ENCODE assay signal across 8 cellular contexts in genomic region chr1:161611868-161612321, GRCh38. TPM values are rescaled to one million over a fixed set of nuclear protein-coding genes. Genes with fewer than 3 reads are reported as not detected.
DNase-seq lines count a peak whose midpoint lies in the region; TF ChIP-seq lines count a peak whose summit lies in the region.
"Not testable (repeated sequence)": the region's sequence is repeated elsewhere in the genome, so short reads cannot be mapped to it uniquely, and the experiment has no call there.

No MANE protein-coding gene starts in this region.

- H3K9me3 ChIP-seq in PC-9 (ENCODE audit: insufficient read depth, low read depth): not testable (repeated sequence)

- not testable (repeated sequence) for TF ChIP-seq CTCF in GM13976 (IDR thresholded peaks at IDR 0.05; ENCODE audit: borderline replicate concordance, control extremely low read depth, extremely low read depth, insufficient read depth, missing control alignments); PC-9 (conservative IDR thresholded peaks at IDR 0.05); epithelial cell of esophagus (IDR thresholded peaks at IDR 0.05; ENCODE audit: insufficient read depth, low read depth, low read length, missing control alignments)

- H3K9me3 Mint-ChIP-seq in activated T-helper 2 cell treated with anti-CD3 and anti-CD28 coated beads, Interferon-gamma antibody, Interleukin-2, Interleukin-4, amounts not matched to agents 10 μg/mL and 5 μg/mL and 100 μg/mL, durations not matched to agents 14 hours and 24 hours and 36 hours: not testable (repeated sequence)

- H2AFZ ChIP-seq in PC-9: peak overlapping the region; percentile 82

- not testable (repeated sequence) for H3K27me3 ChIP-seq in PC-9 (ENCODE audit: insufficient read depth, low read depth); layer of hippocampus (ENCODE audit: control insufficient read depth, insufficient read depth, low read length)

- in situ Hi-C loops in GM13976 (cut with MboI; ENCODE audit: low sequenced_read_pairs, unreplicated experiment): not testable (repeated sequence)

- peaks cover 11% of the 10 kb centered on the region for H3F3A ChIP-seq in PC-9 (ENCODE audit: insufficient read depth, low read depth)

- H3K36me3 Mint-ChIP-seq in activated T-helper 2 cell treated with anti-CD3 and anti-CD28 coated beads, Interferon-gamma antibody, Interleukin-2, Interleukin-4, amounts not matched to agents 10 μg/mL and 5 μg/mL and 100 μg/mL, durations not matched to agents 14 hours and 24 hours and 36 hours (ENCODE audit: low read depth): not testable (repeated sequence)

- H3K4me2 ChIP-seq in PC-9: peak overlapping the region; percentile 73

- peak overlapping the region; percentile 90 for H3K4me3 Mint-ChIP-seq in activated T-helper 2 cell treated with anti-CD3 and anti-CD28 coated beads, Interferon-gamma antibody, Interleukin-2, Interleukin-4, amounts not matched to agents 10 μg/mL and 5 μg/mL and 100 μg/mL, durations not matched to agents 14 hours and 24 hours and 36 hours (ENCODE audit: low read depth)

- H3K4me3 ChIP-seq in Jurkat, Clone E6-1 (ENCODE audit: low read length): peak overlapping the region; percentile 62
- H3K4me3 ChIP-seq in PC-9 (peak overlapping the region; percentile 71), epithelial cell of esophagus (ENCODE audit: low read length) (peak overlapping the region; percentile 54)

- H3K36me3 ChIP-seq in PC-9 (ENCODE audit: low read depth): not testable (repeated sequence)

- not testable (repeated sequence) for H4K20me1 ChIP-seq in PC-9 (ENCODE audit: insufficient read depth)

- H3K9me2 ChIP-seq in PC-9 (ENCODE audit: insufficient read depth): not testable (repeated sequence)

- H3K27ac Mint-ChIP-seq in activated T-helper 2 cell treated with anti-CD3 and anti-CD28 coated beads, Interferon-gamma antibody, Interleukin-2, Interleukin-4, amounts not matched to agents 10 μg/mL and 5 μg/mL and 100 μg/mL, durations not matched to agents 14 hours and 24 hours and 36 hours: peak overlapping the region; percentile 89

- CTCF ChIA-PET in PC-9 (lab: Charles Lee): interaction anchor here (0.7 kb wide), 2 partner anchors 230 to 387 kb away, joined by 4 to 6 read pairs; no protein-coding TSS in a partner anchor

- H3K4me1 Mint-ChIP-seq in activated T-helper 2 cell treated with anti-CD3 and anti-CD28 coated beads, Interferon-gamma antibody, Interleukin-2, Interleukin-4, amounts not matched to agents 10 μg/mL and 5 μg/mL and 100 μg/mL, durations not matched to agents 14 hours and 24 hours and 36 hours (ENCODE audit: low read depth): peaks cover 23% of the 10 kb centered on the region

- POLR2A ChIA-PET in PC-9 (lab: Charles Lee; ENCODE audit: unreplicated experiment): not testable (repeated sequence)

- H3K4me1 ChIP-seq in PC-9 (replicated peaks; ENCODE audit: insufficient read depth): not testable (repeated sequence)

- peak overlapping the region; percentile 49 for H3K27ac ChIP-seq in PC-9
- H3K27ac ChIP-seq in layer of hippocampus (ENCODE audit: low read depth, low read length): peak overlapping the region; percentile 57

- H3K27me3 Mint-ChIP-seq in activated T-helper 2 cell treated with anti-CD3 and anti-CD28 coated beads, Interferon-gamma antibody, Interleukin-2, Interleukin-4, amounts not matched to agents 10 μg/mL and 5 μg/mL and 100 μg/mL, durations not matched to agents 14 hours and 24 hours and 36 hours (ENCODE audit: low read depth): peaks cover 15% of the 10 kb centered on the region

- DNase-seq in A172 (ENCODE audit: low spot score): peak; percentile 49
- DNase-seq in GM13976 (ENCODE audit: low spot score): peak; percentile 21
- peak; percentile 23 for DNase-seq in Jurkat, Clone E6-1 (ENCODE audit: low read depth, low spot score)
- DNase-seq in PC-9: peak in 1 of 2 experiments; percentile 52
- not testable (repeated sequence) for DNase-seq in activated T-helper 2 cell treated with anti-CD3 and anti-CD28 coated beads, Interferon-gamma antibody, Interleukin-2, Interleukin-4, amounts not matched to agents 10 μg/mL and 5 μg/mL and 100 μg/mL, durations not matched to agents 14 hours and 24 hours and 36 hours (ENCODE audit: low spot score)
- DNase-seq in epithelial cell of esophagus (ENCODE audit: low read depth): peak; percentile 45
- peak; percentile 51 for DNase-seq in renal cortical epithelial cell (ENCODE audit: low read depth)

- TSS peak; percentile 93 for BruUV-seq in PC-9 (replicated peaks; lab: Mats Ljungman, UMichigan)

- intact Hi-C loops in PC-9 (cut with micrococcal nuclease; ENCODE audit: unreplicated experiment): loop anchor here (1.0 to 5.0 kb wide), 4 partner anchors 9 to 215 kb away; no protein-coding TSS in a partner anchor
- intact Hi-C loops in activated T-helper 2 cell treated with anti-CD3 and anti-CD28 coated beads, Interferon-gamma antibody, Interleukin-2, Interleukin-4, amounts not matched to agents 10 μg/mL and 5 μg/mL and 100 μg/mL, durations not matched to agents 14 hours and 24 hours and 36 hours (cut with micrococcal nuclease): loop anchor here (1.0 to 5.0 kb wide), 3 partner anchors 9 to 80 kb away; no protein-coding TSS in a partner anchor

- not testable (repeated sequence) for H3K79me2 ChIP-seq in PC-9 (ENCODE audit: low read depth)

RNA-seq across cellular contexts. Expression of gene FCGR3B, which starts 19.1 kb away (rescaled TPM):
- total RNA-seq in A172 (2014; rRNA removed; shearing (Covaris generic)): not detected in 2 replicates
- polyA plus RNA-seq in Jurkat, Clone E6-1 (2012; ENCODE audit: insufficient read depth, insufficient read length): not detected
- total RNA-seq in PC-9 (2021): not detected in 2 replicates
- total RNA-seq in activated T-helper 2 cell treated with anti-CD3 and anti-CD28 coated beads, Interferon-gamma antibody, Interleukin-2, Interleukin-4, amounts not matched to agents 10 μg/mL and 5 μg/mL and 100 μg/mL, durations not matched to agents 14 hours and 24 hours and 36 hours: not detected in 2 replicates
- not detected in 2 replicates for total RNA-seq in renal cortical epithelial cell

RNA-seq across cellular contexts. Expression of gene FCGR2B, which starts 51.0 kb away (rescaled TPM):
- total RNA-seq in A172 (2014; rRNA removed; shearing (Covaris generic)): not detected in 2 replicates
- not detected for polyA plus RNA-seq in Jurkat, Clone E6-1 (2012; ENCODE audit: insufficient read depth, insufficient read length)
- total RNA-seq in PC-9 (2021): not detected in 2 replicates
- not detected in 2 replicates for total RNA-seq in activated T-helper 2 cell treated with anti-CD3 and anti-CD28 coated beads, Interferon-gamma antibody, Interleukin-2, Interleukin-4, amounts not matched to agents 10 μg/mL and 5 μg/mL and 100 μg/mL, durations not matched to agents 14 hours and 24 hours and 36 hours
- total RNA-seq in renal cortical epithelial cell: not detected in 2 replicates
